12 cellular contexts compared by ENCODE assay signal in the genomic region with DNA sequence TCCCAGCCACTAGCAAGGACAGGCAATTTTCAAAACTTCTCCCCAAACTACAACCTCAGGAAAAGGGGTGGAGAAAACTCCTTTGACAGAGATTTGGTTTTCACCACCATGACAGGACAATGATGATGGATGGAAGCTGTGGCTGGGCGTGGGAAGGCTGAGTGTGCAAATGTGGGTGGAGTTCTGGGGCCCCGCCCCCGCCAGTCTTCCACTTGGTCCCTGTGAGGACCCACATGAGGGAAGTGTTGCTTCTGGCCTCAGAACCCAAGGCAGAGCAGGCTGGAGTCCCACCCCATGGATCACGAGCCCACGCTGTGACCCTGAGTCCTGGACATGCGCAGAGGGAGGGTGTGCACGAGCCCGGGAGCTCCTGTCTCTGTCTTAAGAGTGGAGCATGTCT. TPM values are rescaled to one million over a fixed set of nuclear protein-coding genes. Genes with fewer than 3 reads are reported as not detected.
DNase-seq lines count a peak whose midpoint lies in the region; ATAC-seq, FAIRE-seq and TF ChIP-seq lines count a peak whose summit lies in the region.
"Had no signal": no experiment of that assay in that cellular context is flagged by ENCODE, and none has a peak within 500 bp of the region (broad histone marks: within the 10 kb centered on the region; RNA-seq: fewer than 3 reads in every experiment).

No MANE protein-coding gene starts in this region.

- RAD21 ChIA-PET in HCT116 (lab: Charles Lee; ENCODE audit: low non-redundant PET in 1 of 2, low total read pairs in 2 of 2, uncharacterized antibody in 2 of 2, unreplicated experiment in 2 of 2), result no interaction called here

- TF ChIP-seq EP300 in K562 (IDR thresholded peaks at IDR 0.05; ENCODE audit: low read length), result peak; percentile 53

- no peaks in the 10 kb centered on the region for H3K9me2 ChIP-seq in HCT116 (ENCODE audit: insufficient read depth)

- no peaks in the 10 kb centered on the region for H3K27me3 Mint-ChIP-seq in CD4-positive, CD25-positive, alpha-beta regulatory T cell

- CTCF ChIA-PET in HCT116 (lab: Charles Lee) (no interaction called here), K562 (lab: Yijun Ruan, JAX; ENCODE audit: low intra/inter-chr PET ratio) (no interaction called here)

- H3K4me2 ChIP-seq in HCT116 (ENCODE audit: low read length), result peak overlapping the region; percentile 100
- peak overlapping the region; percentile 98 for H3K4me2 ChIP-seq in K562 (ENCODE audit: insufficient read depth, low read length)

- H3K9me3 ChIP-seq in CD4-positive, CD25-positive, alpha-beta regulatory T cell (ENCODE audit: control insufficient read depth in 2 of 2, low read length in 2 of 2), result no peaks in the 10 kb centered on the region
- H3K9me3 ChIP-seq in HCT116 (ENCODE audit: control insufficient read depth in 1 of 2, insufficient read depth in 1 of 2, low read depth in 1 of 2, low read length in 2 of 2), result no peaks in the 10 kb centered on the region
- H3K9me3 ChIP-seq in K562 (replicated peaks; ENCODE audit: control insufficient read depth, insufficient read depth, low read depth, low read length), result no peaks in the 10 kb centered on the region
- H3K9me3 ChIP-seq: tibial artery had no signal

- 15% methylated on average over 7 of the region's 8 CpGs for WGBS in K562 (ENCODE audit: insufficient coverage, low coverage, missing lambda C conversion rate)

- intact Hi-C loops in HCT116 (cut with micrococcal nuclease) (no loop called here), K562 (cut with micrococcal nuclease) (no loop called here)

- peaks cover 0 to 2% (median 0%) of the 10 kb centered on the region in 7 donors for H3K9me3 Mint-ChIP-seq in CD4-positive, CD25-positive, alpha-beta regulatory T cell

- H3K27ac ChIP-seq in CD4-positive, CD25-positive, alpha-beta regulatory T cell (ENCODE audit: insufficient read depth, low read length, poor library complexity, severe bottlenecking), result peak overlapping the region; percentile 74
- H3K27ac ChIP-seq in HCT116 (ENCODE audit: low read depth, low read length), result peak overlapping the region; percentile 84; the same call in 1 of the 2 replicates
- peak overlapping the region; percentile 99; the same call in 1 of the 3 replicates for H3K27ac ChIP-seq in K562 (ENCODE audit: extremely low read depth, low read depth, low read length)
- H3K27ac ChIP-seq: cardiac muscle cell, tibial artery had no signal

- no peak for DNase-seq in CD4-positive, CD25-positive, alpha-beta regulatory T cell
- no peak for DNase-seq in HCT116 (ENCODE audit: low read depth, low spot score)
- DNase-seq in RPMI7951 (ENCODE audit: low read depth), result peak; percentile 21
- DNase-seq in K562 (ENCODE audit: extremely low read depth in 1 of 4, low spot score in 3 of 4), result peak; percentile 68 to 76 (median 74)
- no peak for DNase-seq in SKM-1 (lab: John Stamatoyannopoulos, UW; ENCODE audit: unreplicated experiment)
- DNase-seq in T-helper 9 cell, result no peak
- no peak for DNase-seq in glomerular visceral epithelial cell (ENCODE audit: extremely low spot score)
- DNase-seq: activated naive CD4-positive, alpha-beta T cell; effector CD8-positive, alpha-beta T cell; NCI-H226; tibial artery had no signal

- POLR2A ChIA-PET in HCT116 (lab: Charles Lee) (no interaction called here), K562 (lab: Yijun Ruan, JAX) (interaction anchor here (0.6 to 1.2 kb wide), 3 partner anchors 11 to 19 kb away, joined by 3 read pairs; no protein-coding TSS in a partner anchor)

- no peak for TF ChIP-seq RAD21 in HCT116 (IDR thresholded peaks at IDR 0.05; ENCODE audit: low read depth)
- TF ChIP-seq RAD21 in K562 (CRISPR knock-in tag; conservative IDR thresholded peaks at IDR 0.05 in 1 of 2, IDR thresholded peaks at IDR 0.05 in 1 of 2), result no peak

- H3K27ac Mint-ChIP-seq in CD4-positive, CD25-positive, alpha-beta regulatory T cell, result peak overlapping the region; percentile 93 to 97 (median 96)

- peaks cover 0 to 70% (median 17%) of the 10 kb centered on the region in 4 donors for H3K4me1 Mint-ChIP-seq in CD4-positive, CD25-positive, alpha-beta regulatory T cell

- H3K79me2 ChIP-seq in HCT116 (ENCODE audit: insufficient read depth, low read length) (peaks cover 6% of the 10 kb centered on the region; the same call in 1 of the 2 replicates), K562 (ENCODE audit: control insufficient read depth, insufficient read depth, low read length) (peaks cover 5% of the 10 kb centered on the region; the same call in 2 of the 3 replicates)

- no peaks in the 10 kb centered on the region for H3K36me3 ChIP-seq in CD4-positive, CD25-positive, alpha-beta regulatory T cell (ENCODE audit: control insufficient read depth, insufficient read depth, low read length)
- H3K36me3 ChIP-seq in HCT116 (ENCODE audit: control insufficient read depth in 1 of 2, insufficient read depth in 2 of 2, low read length in 2 of 2), result no peaks in the 10 kb centered on the region
- no peaks in the 10 kb centered on the region for H3K36me3 ChIP-seq in K562 (ENCODE audit: control insufficient read depth, insufficient read depth, low read length)
- H3K36me3 ChIP-seq: cardiac muscle cell, tibial artery had no signal

- H3K36me3 Mint-ChIP-seq in CD4-positive, CD25-positive, alpha-beta regulatory T cell, result no peaks in the 10 kb centered on the region

- TF ChIP-seq CTCF in HCT116 (IDR thresholded peaks at IDR 0.05 in 2 of 3, conservative IDR thresholded peaks at IDR 0.05 in 1 of 3; ENCODE audit: borderline replicate concordance in 1 of 3, insufficient read depth in 1 of 3, low read depth in 2 of 3, low read length in 2 of 3), result no peak
- no peak for TF ChIP-seq CTCF in K562 (IDR thresholded peaks at IDR 0.05 in 2 of 3, conservative IDR thresholded peaks at IDR 0.05 in 1 of 3; ENCODE audit: insufficient read depth in 2 of 3, low read depth in 1 of 3, low read length in 3 of 3)

- no peak overlapping the region for H3K9ac ChIP-seq in HCT116 (ENCODE audit: low read length)
- H3K9ac ChIP-seq in K562 (ENCODE audit: insufficient read depth in 1 of 2, low read depth in 2 of 2, low read length in 2 of 2), result peak overlapping the region; percentile 66 to 88; a peak in 3 of 4 replicates

- H3K27me3 ChIP-seq in CD4-positive, CD25-positive, alpha-beta regulatory T cell (ENCODE audit: control insufficient read depth, insufficient read depth, low read length), result no peaks in the 10 kb centered on the region
- no peaks in the 10 kb centered on the region for H3K27me3 ChIP-seq in HCT116 (ENCODE audit: insufficient read depth, low read length)
- no peaks in the 10 kb centered on the region; a peak in 1 of 5 replicates for H3K27me3 ChIP-seq in K562 (ENCODE audit: control insufficient read depth in 2 of 2, insufficient read depth in 2 of 2, low read length in 2 of 2)
- H3K27me3 ChIP-seq: cardiac muscle cell had no signal

- H3K4me3 ChIP-seq in CD4-positive, CD25-positive, alpha-beta regulatory T cell (ENCODE audit: low read depth, low read length), result no peak overlapping the region
- no peak overlapping the region for H3K4me3 ChIP-seq in HCT116 (replicated peaks in 1 of 2; ENCODE audit: low read depth in 1 of 2, low read length in 2 of 2)
- peak overlapping the region; percentile 46; the same call in 1 of the 2 replicates for H3K4me3 ChIP-seq in K562
- H3K4me3 ChIP-seq: cardiac muscle cell, tibial artery had no signal

- H2AFZ ChIP-seq in HCT116 (ENCODE audit: low read depth, low read length, poor library complexity, severe bottlenecking) (no peak overlapping the region), K562 (ENCODE audit: low read depth, low read length) (peak overlapping the region; percentile 10; the same call in 1 of the 2 replicates)

- FAIRE-seq in K562 (lab: Jason Lieb, UNC), result peak; percentile 88

- in situ Hi-C loops in K562 (cut with MboI), result no loop called here

- ATAC-seq in CD4-positive, CD25-positive, alpha-beta regulatory T cell (ENCODE audit: low read depth in 2 of 2), result no peak
- ATAC-seq in HCT116, result no peak
- peak; percentile 67 for ATAC-seq in K562

- H3K4me1 ChIP-seq in CD4-positive, CD25-positive, alpha-beta regulatory T cell (ENCODE audit: control insufficient read depth, insufficient read depth, low read length, poor library complexity, severe bottlenecking), result peaks cover 49% of the 10 kb centered on the region
- H3K4me1 ChIP-seq in HCT116 (ENCODE audit: control insufficient read depth in 1 of 2, insufficient read depth in 2 of 2, low read length in 2 of 2), result peaks cover 13 to 44% of the 10 kb centered on the region in 2 experiments; a peak in 3 of 4 replicates
- peaks cover 20 to 77% of the 10 kb centered on the region in 2 experiments for H3K4me1 ChIP-seq in K562 (replicated peaks in 1 of 2; ENCODE audit: control insufficient read depth in 2 of 2, insufficient read depth in 2 of 2, low read length in 2 of 2)
- H3K4me1 ChIP-seq: tibial artery had no signal

- TF ChIP-seq POLR2A in HCT116 (IDR thresholded peaks at IDR 0.05; ENCODE audit: borderline replicate concordance, extremely low read depth, insufficient read depth, insufficient read length) (no peak), K562 (conservative IDR thresholded peaks at IDR 0.05) (no peak; the same call in 1 of the 2 replicates)

- H3K9me1 ChIP-seq in K562 (ENCODE audit: control insufficient read depth, insufficient read depth, low read length), result no peaks in the 10 kb centered on the region

- BruUV-seq in HCT116 (replicated peaks; lab: Mats Ljungman, UMichigan) (no TSS peak), K562 (replicated peaks; lab: Mats Ljungman, UMichigan) (no TSS peak)

- H4K20me1 ChIP-seq in HCT116 (ENCODE audit: insufficient read depth) (no peaks in the 10 kb centered on the region), K562 (replicated peaks; ENCODE audit: control insufficient read depth, insufficient read depth, low read length) (peaks cover 10% of the 10 kb centered on the region; the same call in 1 of the 2 replicates)

- peak overlapping the region in 1 of 4 donors; percentile 24 for H3K4me3 Mint-ChIP-seq in CD4-positive, CD25-positive, alpha-beta regulatory T cell

RNA-seq across cellular contexts. Expression of gene MRGBP, which starts 21.5 kb away (rescaled TPM):
- total RNA-seq in CD4-positive, CD25-positive, alpha-beta regulatory T cell, result 7.0 TPM
- 10 to 100 TPM in 2 of 4 donors, 1 to 10 TPM in 2; 7.9 to 11.5 (median 10.0) TPM for polyA plus RNA-seq in CD4-positive, CD25-positive, alpha-beta regulatory T cell
- 33.8 TPM for total RNA-seq in HCT116 (2021; ENCODE audit: unreplicated experiment)
- polyA plus RNA-seq in HCT116 (2012), result 28.7 and 30.0 TPM in 2 replicates
- 44.7 and 58.5 TPM in 2 replicates for total RNA-seq in RPMI7951 (2014; rRNA removed; shearing (Covaris generic))
- total RNA-seq in K562 (2011; cell fraction: chromatin; rRNA removed; ENCODE audit: low replicate concordance), result 11.0 and 21.6 TPM in 2 replicates
- 16.4 and 17.2 TPM in 2 replicates for total RNA-seq in K562 (2011; cell fraction: nucleolus; rRNA removed)
- 12.8 and 15.0 TPM in 2 replicates for total RNA-seq in K562 (2011; cell fraction: nucleoplasm; rRNA removed)
- 31.3 and 37.0 TPM in 2 replicates for total RNA-seq in K562 (2014; rRNA removed)
- total RNA-seq in K562 (2014; rRNA removed; fragmentation: Illumina TruSeq; extraction: Trizol), result 18.1 TPM in 2 replicates
- total RNA-seq in K562 (2015; rRNA removed; fragmentation: Illumina TruSeq; extraction: Trizol), result 25.2 and 25.7 TPM in 2 replicates
- 25.1 and 26.1 TPM in 2 replicates for total RNA-seq in K562 (2021)
- polyA plus RNA-seq in K562 (2011; rRNA removed), result 18.7 and 20.7 TPM in 2 replicates
- polyA plus RNA-seq in K562 (2011; cell fraction: cytosol; rRNA removed), result 20.8 and 28.5 TPM in 2 replicates
- 27.0 and 39.1 TPM in 2 replicates for polyA plus RNA-seq in K562 (2011; cell fraction: nucleus; rRNA removed)
- 14.8 and 21.7 TPM in 2 replicates for polyA plus RNA-seq in K562 (2012)
- polyA plus RNA-seq in K562 (2014; fragmentation: Illumina TruSeq; extraction: Trizol), result 18.4 and 21.0 TPM in 2 replicates
- polyA plus RNA-seq in K562 (2014; fragmentation: Nextera tagmentation; extraction: Ambion mirVana), result 1 to 10 TPM; 1.9 to 2.8 TPM
- 26.3 and 26.7 TPM in 2 replicates for polyA plus RNA-seq in K562 (2014; rRNA removed)
- polyA minus RNA-seq in K562 (2011; rRNA and poly(A)+ RNA removed), result 12.7 and 15.7 TPM in 2 replicates
- 9.6 and 11.5 TPM in 2 replicates for polyA minus RNA-seq in K562 (2011; cell fraction: cytosol; rRNA and poly(A)+ RNA removed)
- 9.4 and 12.2 TPM in 2 replicates for polyA minus RNA-seq in K562 (2011; cell fraction: nucleus; rRNA and poly(A)+ RNA removed)

RNA-seq across cellular contexts. Expression of gene OGFR, which starts 29.9 kb away (rescaled TPM):
- total RNA-seq in CD4-positive, CD25-positive, alpha-beta regulatory T cell, result 61.1 TPM
- 10 to 100 TPM; 41.5 to 46.9 (median 42.0) TPM for polyA plus RNA-seq in CD4-positive, CD25-positive, alpha-beta regulatory T cell
- 73.6 TPM for total RNA-seq in HCT116 (2021; ENCODE audit: unreplicated experiment)
- polyA plus RNA-seq in HCT116 (2012), result 59.4 and 59.5 TPM in 2 replicates
- total RNA-seq in RPMI7951 (2014; rRNA removed; shearing (Covaris generic)), result 47.6 and 73.5 TPM in 2 replicates
- total RNA-seq in K562 (2011; cell fraction: chromatin; rRNA removed; ENCODE audit: low replicate concordance), result 16.5 and 43.5 TPM in 2 replicates
- total RNA-seq in K562 (2011; cell fraction: nucleolus; rRNA removed), result 33.8 and 38.4 TPM in 2 replicates
- total RNA-seq in K562 (2011; cell fraction: nucleoplasm; rRNA removed), result 22.4 and 24.6 TPM in 2 replicates
- 56.3 and 56.5 TPM in 2 replicates for total RNA-seq in K562 (2014; rRNA removed)
- total RNA-seq in K562 (2014; rRNA removed; fragmentation: Illumina TruSeq; extraction: Trizol), result 8.9 and 10.3 TPM in 2 replicates
- 17.5 and 18.7 TPM in 2 replicates for total RNA-seq in K562 (2015; rRNA removed; fragmentation: Illumina TruSeq; extraction: Trizol)
- 33.1 and 36.5 TPM in 2 replicates for total RNA-seq in K562 (2021)
- polyA plus RNA-seq in K562 (2011; rRNA removed), result 23.3 and 25.4 TPM in 2 replicates
- polyA plus RNA-seq in K562 (2011; cell fraction: cytosol; rRNA removed), result 15.8 and 36.7 TPM in 2 replicates
- polyA plus RNA-seq in K562 (2011; cell fraction: nucleus; rRNA removed), result 32.3 and 48.8 TPM in 2 replicates
- 21.1 and 26.0 TPM in 2 replicates for polyA plus RNA-seq in K562 (2012)
- polyA plus RNA-seq in K562 (2014; fragmentation: Illumina TruSeq; extraction: Trizol), result 16.6 and 22.0 TPM in 2 replicates
- polyA plus RNA-seq in K562 (2014; fragmentation: Nextera tagmentation; extraction: Ambion mirVana), result under 1 TPM; 0.39 TPM
- 34.2 and 36.7 TPM in 2 replicates for polyA plus RNA-seq in K562 (2014; rRNA removed)
- 17.7 and 23.1 TPM in 2 replicates for polyA minus RNA-seq in K562 (2011; rRNA and poly(A)+ RNA removed)
- polyA minus RNA-seq in K562 (2011; cell fraction: cytosol; rRNA and poly(A)+ RNA removed), result 19.9 and 22.3 TPM in 2 replicates
- 8.8 and 9.7 TPM in 2 replicates for polyA minus RNA-seq in K562 (2011; cell fraction: nucleus; rRNA and poly(A)+ RNA removed)

RNA-seq across cellular contexts. Expression of gene COL9A3, which starts 42.1 kb away (rescaled TPM):
- not detected for total RNA-seq in CD4-positive, CD25-positive, alpha-beta regulatory T cell
- polyA plus RNA-seq in CD4-positive, CD25-positive, alpha-beta regulatory T cell, result not detected
- 29.7 TPM for total RNA-seq in HCT116 (2021; ENCODE audit: unreplicated experiment)
- polyA plus RNA-seq in HCT116 (2012), result 15.9 and 20.7 TPM in 2 replicates
- 4.1 and 5.9 TPM in 2 replicates for total RNA-seq in RPMI7951 (2014; rRNA removed; shearing (Covaris generic))
- 2.5 and 7.3 TPM in 2 replicates for total RNA-seq in K562 (2011; cell fraction: chromatin; rRNA removed; ENCODE audit: low replicate concordance)
- 4.0 and 4.9 TPM in 2 replicates for total RNA-seq in K562 (2011; cell fraction: nucleolus; rRNA removed)
- 2.8 and 4.0 TPM in 2 replicates for total RNA-seq in K562 (2011; cell fraction: nucleoplasm; rRNA removed)
- total RNA-seq in K562 (2014; rRNA removed), result 0.77 and 1.9 TPM in 2 replicates
- 0.18 and 0.51 TPM in 2 replicates for total RNA-seq in K562 (2014; rRNA removed; fragmentation: Illumina TruSeq; extraction: Trizol)
- 0.98 and 1.4 TPM in 2 replicates for total RNA-seq in K562 (2015; rRNA removed; fragmentation: Illumina TruSeq; extraction: Trizol)
- total RNA-seq in K562 (2021), result 1.3 and 1.7 TPM in 2 replicates
- 1.3 and 2.5 TPM in 2 replicates for polyA plus RNA-seq in K562 (2011; rRNA removed)
- polyA plus RNA-seq in K562 (2011; cell fraction: cytosol; rRNA removed), result 1.7 and 1.9 TPM in 2 replicates
- 12.1 and 20.8 TPM in 2 replicates for polyA plus RNA-seq in K562 (2011; cell fraction: nucleus; rRNA removed)
- 2.0 and 3.0 TPM in 2 replicates for polyA plus RNA-seq in K562 (2012)
- polyA plus RNA-seq in K562 (2014; fragmentation: Illumina TruSeq; extraction: Trizol), result 0.48 and 0.76 TPM in 2 replicates
- polyA plus RNA-seq in K562 (2014; fragmentation: Nextera tagmentation; extraction: Ambion mirVana), result under 1 TPM in 1 of 2 experiments, not detected in 1; 0.14 TPM
- polyA plus RNA-seq in K562 (2014; rRNA removed), result 3.0 and 3.6 TPM in 2 replicates
- polyA minus RNA-seq in K562 (2011; rRNA and poly(A)+ RNA removed), result 0.35 and 0.87 TPM in 2 replicates
- 1.3 TPM in 1 of 2 replicates, not detected in the other for polyA minus RNA-seq in K562 (2011; cell fraction: cytosol; rRNA and poly(A)+ RNA removed)
- polyA minus RNA-seq in K562 (2011; cell fraction: nucleus; rRNA and poly(A)+ RNA removed), result 1.2 and 2.3 TPM in 2 replicates

Comparison
In these comparisons a context has a peak if more than half of its experiments do, and no peak if none do; other contexts are left out.
1. DNase-seq: peak in RPMI7951 (single experiment) and K562 (4 of 4); none in CD4-positive, CD25-positive, alpha-beta regulatory T cell (0 of 3), HCT116 (single experiment), SKM-1 (single experiment), T-helper 9 cell (single experiment) and glomerular visceral epithelial cell (single experiment).
2. Peak in every context shown above with its lines, with median percentiles within 50 percentile points of each other: H3K27ac ChIP-seq.